8 cellular contexts compared by ENCODE assay signal in genomic region chr10:96585726-96586418, GRCh38. TPM values are rescaled to one million over a fixed set of nuclear protein-coding genes. Genes with fewer than 3 reads are reported as not detected.
DNase-seq lines count a peak whose midpoint lies in the region; ATAC-seq and TF ChIP-seq lines count a peak whose summit lies in the region.

No MANE protein-coding gene starts in this region.

- POLR2A ChIA-PET in T-cell (lab: Charles Lee): interaction anchor here in 1 of 2 donors (0.6 kb wide), 1 partner anchor 59 kb away, joined by 4 read pairs; no protein-coding TSS in a partner anchor

- peak; percentile 3 to 7 (median 5) for ATAC-seq in T-cell (replicated peaks in 1 of 4)
- no peak for ATAC-seq in natural killer cell treated with Interleukin-12 subunit alpha and Interleukin-12 subunit beta and Interleukin-15 and Interleukin-18, amount 100 ng/mL, for 72 hours
- no peak for ATAC-seq in HG03045 (IDR thresholded peaks at IDR 0.05; ENCODE audit: unreplicated experiment)

- H3K27me3 Mint-ChIP-seq in HFFc6 (ENCODE audit: insufficient read depth) (peaks cover 3% of the 10 kb centered on the region), T-cell (no peaks in the 10 kb centered on the region), endothelial cell (ENCODE audit: unreplicated experiment) (peaks cover 10% of the 10 kb centered on the region)
- H3K27me3 Mint-ChIP-seq in natural killer cell treated with Interleukin-12 subunit alpha and Interleukin-12 subunit beta and Interleukin-15 and Interleukin-18, amount 100 ng/mL, for 72 hours: no peaks in the 10 kb centered on the region

- H3K4me1 Mint-ChIP-seq in HFFc6 (ENCODE audit: low read depth): peaks cover 39% of the 10 kb centered on the region
- H3K4me1 Mint-ChIP-seq in T-cell: peaks cover 45 to 51% (median 46%) of the 10 kb centered on the region in 3 donors
- H3K4me1 Mint-ChIP-seq in endothelial cell (ENCODE audit: unreplicated experiment): peaks cover 18% of the 10 kb centered on the region
- H3K4me1 Mint-ChIP-seq in natural killer cell treated with Interleukin-12 subunit alpha and Interleukin-12 subunit beta and Interleukin-15 and Interleukin-18, amount 100 ng/mL, for 72 hours (ENCODE audit: low read depth in 2 of 2): peaks cover 29 to 43% of the 10 kb centered on the region in 2 donors

- TF ChIP-seq CTCF in HFFc6 (IDR thresholded peaks at IDR 0.05) (no peak), endothelial cell (IDR thresholded peaks at IDR 0.05; ENCODE audit: unreplicated experiment) (no peak), GM13977 (IDR thresholded peaks at IDR 0.05; ENCODE audit: extremely low read depth, insufficient read depth, missing control alignments) (no peak)

- in situ Hi-C loops in GM13977 (cut with MboI; ENCODE audit: low pct_unique_long_range_greater_than_20kb, low sequenced_read_pairs, unreplicated experiment): no loop called here

- no peaks in the 10 kb centered on the region for H3K9me3 Mint-ChIP-seq in HFFc6
- no peaks in the 10 kb centered on the region for H3K9me3 Mint-ChIP-seq in T-cell
- no peaks in the 10 kb centered on the region for H3K9me3 Mint-ChIP-seq in endothelial cell (ENCODE audit: unreplicated experiment)
- H3K9me3 Mint-ChIP-seq in natural killer cell treated with Interleukin-12 subunit alpha and Interleukin-12 subunit beta and Interleukin-15 and Interleukin-18, amount 100 ng/mL, for 72 hours: no peaks in the 10 kb centered on the region

- H3K36me3 Mint-ChIP-seq in HFFc6 (ENCODE audit: low read depth): peaks cover 9% of the 10 kb centered on the region
- H3K36me3 Mint-ChIP-seq in T-cell: no peaks in the 10 kb centered on the region
- peaks cover 5% of the 10 kb centered on the region for H3K36me3 Mint-ChIP-seq in endothelial cell (ENCODE audit: low read depth, unreplicated experiment)
- no peaks in the 10 kb centered on the region for H3K36me3 Mint-ChIP-seq in natural killer cell treated with Interleukin-12 subunit alpha and Interleukin-12 subunit beta and Interleukin-15 and Interleukin-18, amount 100 ng/mL, for 72 hours

- H3K4me3 Mint-ChIP-seq in HFFc6 (peak overlapping the region; percentile 97), T-cell (peak overlapping the region in 2 of 3 donors; percentile 78 to 93), endothelial cell (ENCODE audit: unreplicated experiment) (peak overlapping the region; percentile 97)
- peak overlapping the region; percentile 89 for H3K4me3 Mint-ChIP-seq in natural killer cell treated with Interleukin-12 subunit alpha and Interleukin-12 subunit beta and Interleukin-15 and Interleukin-18, amount 100 ng/mL, for 72 hours

- CTCF ChIA-PET in T-cell (lab: Charles Lee): interaction anchor here in 1 of 2 donors (0.5 kb wide), 1 partner anchor 36 kb away, joined by 3 read pairs; no protein-coding TSS in a partner anchor

- DNase-seq in DMS114 treated with DMSO at 0.1 percent for 48 hours (lab: John Stamatoyannopoulos, UW; ENCODE audit: unreplicated experiment): peak; percentile 30
- DNase-seq in HFFc6: no peak
- peak in 21 of 34 experiments; percentile 1 to 36 (median 14) for DNase-seq in T-cell
- DNase-seq in endothelial cell (ENCODE audit: low spot score): no peak
- DNase-seq in natural killer cell treated with Interleukin-12 subunit alpha and Interleukin-12 subunit beta and Interleukin-15 and Interleukin-18, amount 100 ng/mL, for 72 hours (ENCODE audit: low spot score): no peak
- DNase-seq in kidney glomerular epithelial cell (lab: John Stamatoyannopoulos, UW): no peak
- DNase-seq in GM13977 (ENCODE audit: low spot score): no peak

- H3K27ac Mint-ChIP-seq in HFFc6 (peak overlapping the region; percentile 96), T-cell (peak overlapping the region; percentile 76 to 92), endothelial cell (ENCODE audit: unreplicated experiment) (peak overlapping the region; percentile 94)
- H3K27ac Mint-ChIP-seq in natural killer cell treated with Interleukin-12 subunit alpha and Interleukin-12 subunit beta and Interleukin-15 and Interleukin-18, amount 100 ng/mL, for 72 hours: peak overlapping the region; percentile 91 to 93

RNA-seq across cellular contexts. Expression of gene TM9SF3, which starts 0.9 kb away (rescaled TPM):
- 100 to 1,000 TPM; 195 to 235 (median 208) TPM for total RNA-seq in HFFc6 (2021; fragmentation: NEBNext Ultra II Directional; extraction: Animal tissue kit (Norgen Biotek cat#: 25700))
- 10 to 100 TPM; 72.1 to 95.7 (median 80.5) TPM for total RNA-seq in T-cell
- 157 TPM for total RNA-seq in endothelial cell (ENCODE audit: unreplicated experiment)
- total RNA-seq in natural killer cell treated with Interleukin-12 subunit alpha and Interleukin-12 subunit beta and Interleukin-15 and Interleukin-18, amount 100 ng/mL, for 72 hours: 100 to 1,000 TPM in 1 of 2 donors, 10 to 100 TPM in 1; 73.0 to 104 TPM

Comparison
In these comparisons a context has a peak if more than half of its experiments do, and no peak if none do; other contexts are left out.
1. DNase-seq: peak in DMS114 treated with DMSO at 0.1 percent for 48 hours (single experiment) and T-cell (21 of 34); none in HFFc6 (single experiment), endothelial cell (single experiment), natural killer cell treated with Interleukin-12 subunit alpha and Interleukin-12 subunit beta and Interleukin-15 and Interleukin-18, amount 100 ng/mL, for 72 hours (single experiment), kidney glomerular epithelial cell (single experiment) and GM13977 (single experiment).
2. ATAC-seq: peak in T-cell (4 of 4); none in natural killer cell treated with Interleukin-12 subunit alpha and Interleukin-12 subunit beta and Interleukin-15 and Interleukin-18, amount 100 ng/mL, for 72 hours (0 of 2) and HG03045 (single experiment).
3. Peak in every context shown above with its lines, with median percentiles within 50 percentile points of each other: H3K27ac Mint-ChIP-seq and H3K4me3 Mint-ChIP-seq.